26 cellular contexts compared by ENCODE assay signal in genomic region chr7:30369879-30370278, GRCh38.
DNase-seq lines count a peak whose midpoint lies in the region; ATAC-seq, FAIRE-seq and TF ChIP-seq lines count a peak whose summit lies in the region.
"Had no signal": no experiment of that assay in that cellular context is flagged by ENCODE, and none has a peak within 500 bp of the region (broad histone marks: within the 10 kb centered on the region; RNA-seq: fewer than 3 reads in every experiment).

No MANE protein-coding gene starts in this region.

- no peaks in the 10 kb centered on the region for H3K36me3 Mint-ChIP-seq in chondrocyte (ENCODE audit: low read depth)

- H3K4me3 ChIP-seq in IMR-90 (ENCODE audit: insufficient read depth, low read depth, low read length) (no peak overlapping the region), skeletal muscle satellite cell (ENCODE audit: low read length) (peak overlapping the region; percentile 22), coronary artery (no peak overlapping the region)
- H3K4me3 ChIP-seq: A549, GM12878, PC-9, SJSA1 had no signal

- CTCF ChIA-PET in IMR-90 (lab: Yijun Ruan, JAX) = no interaction called here

- no peaks in the 10 kb centered on the region; the same call in 1 of the 2 replicates for H3K9me1 ChIP-seq in IMR-90 (ENCODE audit: insufficient read depth, low read length)

- H3K18ac ChIP-seq in IMR-90 (ENCODE audit: low read depth, low read length) = no peak overlapping the region

- BruUV-seq in IMR-90 (replicated peaks; lab: Mats Ljungman, UMichigan) = no TSS peak

- H3K14ac ChIP-seq in IMR-90 (replicated peaks; ENCODE audit: low read depth, low read length) = no peak overlapping the region

- H4K5ac ChIP-seq in IMR-90 (ENCODE audit: low read depth, low read length) = no peak overlapping the region

- no peaks in the 10 kb centered on the region for H3K79me1 ChIP-seq in IMR-90 (ENCODE audit: low read depth in 1 of 2, low read length in 2 of 2)

- H3K56ac ChIP-seq in IMR-90 (ENCODE audit: extremely low read depth, insufficient read depth, low read length) = no peak overlapping the region

- H3K4me1 ChIP-seq in IMR-90 (ENCODE audit: control insufficient read depth, insufficient read depth, low read length) (peaks cover 1% of the 10 kb centered on the region; the same call in 1 of the 2 replicates), skeletal muscle satellite cell (ENCODE audit: control insufficient read depth, insufficient read depth, low read length) (peaks cover 53% of the 10 kb centered on the region)
- H3K4me1 ChIP-seq: SJSA1 had no signal

- DNase-seq in IMR-90 (peak; percentile 38), chondrocyte (ENCODE audit: low spot score) (no peak), coronary artery (ENCODE audit: low spot score) (no peak), dermis blood vessel endothelial cell (no peak), amniotic stem cell (lab: John Stamatoyannopoulos, UW) (no peak)
- DNase-seq: C1 segment of cervical spinal cord; CD4-positive, alpha-beta memory T cell; COR-L47; DMS53; GDM1; Karpas-422; MV-4-11; NCI-H1105; NCI-H146; NCI-H1930; NCI-H2107; NCI-H446 treated with DMSO at 0.1 percent for 48 hours; NCI-H526; NCI-H82; PC-9 had no signal

- no peak overlapping the region for H3K9ac ChIP-seq in IMR-90 (ENCODE audit: low read depth, low read length)
- H3K9ac ChIP-seq in skeletal muscle satellite cell (ENCODE audit: low read depth, low read length) = no peak overlapping the region

- H2AFZ ChIP-seq in IMR-90 (replicated peaks; ENCODE audit: low read length, poor library complexity) = no peak overlapping the region
- H2AFZ ChIP-seq: PC-9 had no signal

- no peak for TF ChIP-seq POLR2A in IMR-90 (IDR thresholded peaks at IDR 0.05; ENCODE audit: low read depth, low read length)

- H4K8ac ChIP-seq in IMR-90 (ENCODE audit: low read depth in 2 of 2, low read length in 2 of 2) = no peak overlapping the region

- no peaks in the 10 kb centered on the region for H4K20me1 ChIP-seq in IMR-90 (ENCODE audit: insufficient read depth, low read length)

- no peak for TF ChIP-seq CTCF in IMR-90 (conservative IDR thresholded peaks at IDR 0.05; ENCODE audit: low read depth, low read length)
- TF ChIP-seq CTCF in chondrocyte (IDR thresholded peaks at IDR 0.05) = no peak
- no peak for TF ChIP-seq CTCF in coronary artery (IDR thresholded peaks at IDR 0.05)

- H2BK5ac ChIP-seq in IMR-90 (ENCODE audit: low read depth, low read length, poor library complexity, severe bottlenecking) = no peak overlapping the region

- H3K9me3 Mint-ChIP-seq in chondrocyte (ENCODE audit: low read depth) = no peaks in the 10 kb centered on the region
- H3K9me3 Mint-ChIP-seq: CD4-positive, alpha-beta memory T cell had no signal

- H2AK9ac ChIP-seq in IMR-90 (replicated peaks; ENCODE audit: low read depth, low read length, poor library complexity) = no peak overlapping the region

- peak overlapping the region; percentile 20 for H3K27ac Mint-ChIP-seq in chondrocyte (ENCODE audit: unreplicated experiment)

- H3K4me2 ChIP-seq in IMR-90 (ENCODE audit: low read depth, low read length) = no peak overlapping the region
- peak overlapping the region; percentile 60 for H3K4me2 ChIP-seq in skeletal muscle satellite cell (ENCODE audit: low read length)
- H3K4me2 ChIP-seq: A549, PC-9 had no signal

- no peak overlapping the region for H2AK5ac ChIP-seq in IMR-90 (ENCODE audit: low read depth, low read length)

- H3K9me3 ChIP-seq in IMR-90 (ENCODE audit: control insufficient read depth, insufficient read depth, low read length) = no peaks in the 10 kb centered on the region
- no peaks in the 10 kb centered on the region for H3K9me3 ChIP-seq in skeletal muscle satellite cell (replicated peaks; ENCODE audit: low read length)
- H3K9me3 ChIP-seq: A549, SJSA1 had no signal

- no peak overlapping the region for H2BK20ac ChIP-seq in IMR-90 (ENCODE audit: low read depth, low read length)

- no peaks in the 10 kb centered on the region for H3K27me3 Mint-ChIP-seq in chondrocyte (ENCODE audit: low read depth)
- H3K27me3 Mint-ChIP-seq: CD4-positive, alpha-beta memory T cell had no signal

- H2BK15ac ChIP-seq in IMR-90 (ENCODE audit: low read depth, low read length) = no peak overlapping the region

- no peaks in the 10 kb centered on the region for H3K27me3 ChIP-seq in IMR-90 (ENCODE audit: control insufficient read depth, insufficient read depth, low read length)
- no peaks in the 10 kb centered on the region for H3K27me3 ChIP-seq in skeletal muscle satellite cell (ENCODE audit: control insufficient read depth, insufficient read depth, low read length)
- H3K27me3 ChIP-seq: SJSA1 had no signal

- H3K4ac ChIP-seq in IMR-90 (ENCODE audit: low read depth, low read length) = no peak overlapping the region

- no peak for TF ChIP-seq RAD21 in IMR-90 (IDR thresholded peaks at IDR 0.05; ENCODE audit: low read length)

- no peak overlapping the region for H3K27ac ChIP-seq in IMR-90 (ENCODE audit: insufficient read depth, low read length)
- H3K27ac ChIP-seq in coronary artery = no peak overlapping the region
- H3K27ac ChIP-seq: A549, PC-9, SJSA1 had no signal

- in situ Hi-C loops in IMR-90 (cut with MboI; ENCODE audit: low sequenced_read_pairs) = no loop called here

- H3K4me1 Mint-ChIP-seq in chondrocyte (ENCODE audit: low read depth) = peaks cover 22% of the 10 kb centered on the region

- H4K91ac ChIP-seq in IMR-90 (ENCODE audit: insufficient read depth, low read depth, low read length) = no peak overlapping the region

- POLR2A ChIA-PET in IMR-90 (lab: Charles Lee; ENCODE audit: unreplicated experiment) = no interaction called here

- ATAC-seq in IMR-90 (ENCODE audit: low read depth) = peak; percentile 69
- ATAC-seq: A549, GM12878, Right ventricle myocardium inferior had no signal

- peak; percentile 76 for FAIRE-seq in G401.6 (lab: Jason Lieb, UNC)
- FAIRE-seq: GM12878 had no signal

- intact Hi-C loops in IMR-90 (cut with micrococcal nuclease) = no loop called here

- dilution Hi-C loops in IMR-90 (cut with HindIII; ENCODE audit: low sequenced_read_pairs, unreplicated experiment) = no loop called here

- H3K23ac ChIP-seq in IMR-90 (ENCODE audit: low read depth, low read length) = no peak overlapping the region

- H3K36me3 ChIP-seq in IMR-90 (ENCODE audit: control insufficient read depth, insufficient read depth, low read length) = no peaks in the 10 kb centered on the region
- no peaks in the 10 kb centered on the region for H3K36me3 ChIP-seq in skeletal muscle satellite cell (ENCODE audit: insufficient read depth, low read length)

- no peak overlapping the region for H3K4me3 Mint-ChIP-seq in chondrocyte (ENCODE audit: unreplicated experiment)
- H3K4me3 Mint-ChIP-seq: CD4-positive, alpha-beta memory T cell had no signal

- H2BK120ac ChIP-seq in IMR-90 (ENCODE audit: low read depth, low read length) = no peak overlapping the region

TF ChIP-seq in IMR-90, 13 proteins besides CTCF, POLR2A, EP300 and RAD21:
- TF ChIP-seq CHD1 (IDR thresholded peaks at IDR 0.05; ENCODE audit: low read depth, low read length) (no peak), NFE2L2 (IDR thresholded peaks at IDR 0.05; ENCODE audit: low read depth, low read length) (no peak), CEBPB (IDR thresholded peaks at IDR 0.05; ENCODE audit: low read depth, low read length) (no peak), USF2 (IDR thresholded peaks at IDR 0.05; ENCODE audit: low read depth, low read length) (no peak), FOS (IDR thresholded peaks at IDR 0.05; ENCODE audit: low read depth, low read length) (no peak), BHLHE40 (IDR thresholded peaks at IDR 0.05; ENCODE audit: low read depth, low read length) (no peak), SMC3 (IDR thresholded peaks at IDR 0.05; ENCODE audit: low read depth, low read length) (no peak), RCOR1 (IDR thresholded peaks at IDR 0.05; ENCODE audit: insufficient replicate concordance, low read length) (no peak)
